Comparison of ENCODE assay signal across 27 cellular contexts in the genomic region with DNA sequence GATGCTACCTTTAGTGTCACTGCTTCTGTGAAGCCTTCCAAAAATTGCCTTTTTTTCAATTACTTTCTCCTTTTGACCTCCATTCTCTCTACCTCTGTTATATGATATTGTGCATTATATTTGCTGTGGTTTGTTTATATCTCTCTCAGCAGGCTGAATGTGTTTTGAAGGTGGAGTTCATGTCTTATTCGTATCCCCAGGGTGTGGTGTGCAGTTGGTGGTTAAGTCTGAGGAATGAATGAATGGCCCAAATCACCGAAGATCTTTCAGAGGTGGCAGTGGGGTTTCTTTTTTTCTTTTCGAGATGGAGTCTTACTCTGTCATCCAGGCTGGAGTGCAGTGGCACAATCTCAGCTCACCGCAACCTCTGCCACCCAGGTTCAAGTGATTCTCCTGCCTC.
"Had no signal": no experiment of that assay in that cellular context is flagged by ENCODE, and none has a peak within 500 bp of the region (broad histone marks: within the 10 kb centered on the region; RNA-seq: fewer than 3 reads in every experiment).

No MANE protein-coding gene starts in this region.

- H3K36me3 Mint-ChIP-seq: natural killer cell treated with Interleukin-12 subunit alpha and Interleukin-12 subunit beta and Interleukin-15 and Interleukin-18, amount 100 ng/mL, for 72 hours had no signal

- H3K4me2 ChIP-seq: hepatocyte had no signal

- H3K27ac Mint-ChIP-seq: natural killer cell treated with Interleukin-12 subunit alpha and Interleukin-12 subunit beta and Interleukin-15 and Interleukin-18, amount 100 ng/mL, for 72 hours; progenitor cell of endocrine pancreas; stimulated activated naive CD8-positive, alpha-beta T cell treated with anti-CD3 and anti-CD28 coated beads, Interleukin-15, amount 100 ng/mL, for 72 hours had no signal

- H3K27me3 Mint-ChIP-seq: progenitor cell of endocrine pancreas had no signal

- H3K27ac ChIP-seq: colonic mucosa, esophagus muscularis mucosa, gastroesophageal sphincter, heart left ventricle, left lung, neutrophil, parathyroid adenoma, right lobe of liver, suprapubic skin, transverse colon, vagina had no signal

- DNase-seq: colonic mucosa; dermis blood vessel endothelial cell; effector memory CD4-positive, alpha-beta T cell; foreskin keratinocyte; heart left ventricle; left cardiac atrium; left lung; right lobe of liver; small intestine; stimulated activated CD4-positive, alpha-beta T cell treated with anti-CD3 and anti-CD28 coated beads, Interleukin-15, amount 100 ng/mL, for 24 hours; stimulated activated CD4-positive, alpha-beta T cell treated with anti-CD3 and anti-CD28 coated beads, Interleukin-2, amount 100 ng/mL, for 48 hours; stimulated activated naive CD4-positive, alpha-beta T cell; stimulated activated naive CD8-positive, alpha-beta T cell treated with anti-CD3 and anti-CD28 coated beads, Interleukin-15, amount 100 ng/mL, for 72 hours; transverse colon; upper lobe of right lung had no signal

- H3K4me3 Mint-ChIP-seq: natural killer cell treated with Interleukin-12 subunit alpha and Interleukin-12 subunit beta and Interleukin-15 and Interleukin-18, amount 100 ng/mL, for 72 hours; neural crest cell; stimulated activated naive CD8-positive, alpha-beta T cell treated with anti-CD3 and anti-CD28 coated beads, Interleukin-15, amount 100 ng/mL, for 72 hours had no signal

- H3K9me3 ChIP-seq: colonic mucosa, esophagus muscularis mucosa, gastroesophageal sphincter, heart left ventricle, left lung, neutrophil, right lobe of liver, suprapubic skin, transverse colon, upper lobe of right lung, vagina had no signal

- FAIRE-seq: endothelial cell of umbilical vein, islet of Langerhans, small intestine had no signal

- H3K4me1 ChIP-seq: colonic mucosa, parathyroid adenoma, suprapubic skin, vagina had no signal

- H3K4me3 ChIP-seq: colonic mucosa, esophagus muscularis mucosa, gastroesophageal sphincter, heart left ventricle, hepatocyte, left lung, right lobe of liver, suprapubic skin, transverse colon, upper lobe of right lung, vagina had no signal

- ATAC-seq: foreskin keratinocyte; gastroesophageal sphincter; heart left ventricle; left cardiac atrium; left lung; natural killer cell treated with Interleukin-12 subunit alpha and Interleukin-12 subunit beta and Interleukin-15 and Interleukin-18, amount 100 ng/mL, for 72 hours; right lobe of liver; stimulated activated naive CD8-positive, alpha-beta T cell treated with anti-CD3 and anti-CD28 coated beads, Interleukin-15, amount 100 ng/mL, for 72 hours; upper lobe of right lung had no signal

- H3K9me3 Mint-ChIP-seq: natural killer cell treated with Interleukin-12 subunit alpha and Interleukin-12 subunit beta and Interleukin-15 and Interleukin-18, amount 100 ng/mL, for 72 hours; neural crest cell; stimulated activated naive CD8-positive, alpha-beta T cell treated with anti-CD3 and anti-CD28 coated beads, Interleukin-15, amount 100 ng/mL, for 72 hours had no signal
